ENCODE assay signal across 10 cellular contexts in the genomic region with DNA sequence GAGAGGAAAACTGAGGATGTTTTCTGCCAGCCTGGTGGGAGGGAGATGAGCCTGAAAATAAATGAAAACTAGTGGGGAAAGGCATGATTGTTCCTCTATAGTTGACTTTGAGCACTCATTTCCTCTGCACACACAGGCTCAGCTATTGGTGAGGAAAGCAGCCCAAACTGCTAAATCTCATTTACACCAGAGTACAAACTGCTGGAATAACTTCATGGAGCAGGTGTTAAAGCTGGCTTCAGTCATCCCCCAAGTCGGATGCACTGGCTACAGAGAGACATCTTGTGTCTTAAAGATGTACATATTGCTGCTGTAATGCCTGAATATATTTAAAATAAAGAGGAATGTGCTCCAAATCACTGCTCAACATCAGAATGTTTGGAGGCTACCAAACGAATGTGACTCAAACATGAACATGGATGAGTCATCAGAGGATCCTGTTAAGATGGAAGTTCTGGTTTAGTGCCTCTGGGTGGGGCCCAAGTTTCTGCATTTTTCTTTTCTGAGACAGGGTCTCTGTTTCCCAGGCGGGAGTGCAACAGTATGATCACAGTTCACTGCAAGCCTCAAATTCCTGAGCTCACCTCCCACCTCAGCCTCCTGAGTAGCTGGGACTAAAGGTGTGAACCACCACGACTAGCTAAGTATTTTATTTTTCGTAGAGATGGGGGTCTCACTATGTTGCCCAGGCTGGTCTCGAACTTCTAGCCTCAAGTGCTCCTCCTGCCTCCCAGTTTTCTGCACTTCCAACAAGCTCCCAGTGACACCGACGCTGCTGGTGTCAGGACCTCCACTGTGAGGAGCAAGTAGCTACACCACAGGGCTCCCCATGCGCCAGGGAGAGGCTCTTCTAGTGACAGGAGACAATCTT.
DNase-seq lines count a peak whose midpoint lies in the region; ATAC-seq, FAIRE-seq and TF ChIP-seq lines count a peak whose summit lies in the region.
"Had no signal": no experiment of that assay in that cellular context is flagged by ENCODE, and none has a peak within 500 bp of the region (broad histone marks: within the 10 kb centered on the region; RNA-seq: fewer than 3 reads in every experiment).

No MANE protein-coding gene starts in this region.

- H3K27ac Mint-ChIP-seq in CD4-positive, alpha-beta T cell = peak overlapping the region; percentile 9

- no peaks in the 10 kb centered on the region for H3K4me1 Mint-ChIP-seq in CD4-positive, alpha-beta T cell (ENCODE audit: low read depth)

- H2BK5ac ChIP-seq in IMR-90 (ENCODE audit: low read depth, low read length, poor library complexity, severe bottlenecking) = peak overlapping the region; percentile 11

- H4K8ac ChIP-seq in IMR-90 (ENCODE audit: low read depth in 2 of 2, low read length in 2 of 2) = peak overlapping the region; percentile 65 to 69; a peak in 3 of 4 replicates

- no peaks in the 10 kb centered on the region for H3K9me3 Mint-ChIP-seq in CD4-positive, alpha-beta T cell

- H3K18ac ChIP-seq in IMR-90 (ENCODE audit: low read depth, low read length) = no peak overlapping the region

- no peak overlapping the region for H3K23ac ChIP-seq in IMR-90 (ENCODE audit: low read depth, low read length)

- peak overlapping the region; percentile 29 for H2AK9ac ChIP-seq in IMR-90 (replicated peaks; ENCODE audit: low read depth, low read length, poor library complexity)

- no peaks in the 10 kb centered on the region for H3K79me2 ChIP-seq in K562 (ENCODE audit: control insufficient read depth, insufficient read depth, low read length)

- no peaks in the 10 kb centered on the region for H3K9me3 ChIP-seq in CD4-positive, alpha-beta T cell (ENCODE audit: control insufficient read depth, low read length)
- no peaks in the 10 kb centered on the region for H3K9me3 ChIP-seq in IMR-90 (ENCODE audit: control insufficient read depth, insufficient read depth, low read length)
- no peaks in the 10 kb centered on the region for H3K9me3 ChIP-seq in K562 (replicated peaks; ENCODE audit: control insufficient read depth, insufficient read depth, low read depth, low read length)
- H3K9me3 ChIP-seq: lower lobe of right lung had no signal

- no peak overlapping the region for H3K27ac ChIP-seq in CD4-positive, alpha-beta T cell (ENCODE audit: low read depth, low read length)
- 0 out of 2 replicates have a peak overlapping the region, but pooled peaks have one; percentile 12 for H3K27ac ChIP-seq in IMR-90 (ENCODE audit: insufficient read depth, low read length)
- no peak overlapping the region for H3K27ac ChIP-seq in K562 (ENCODE audit: extremely low read depth, low read depth, low read length)
- H3K27ac ChIP-seq: lower lobe of right lung had no signal

- H3K14ac ChIP-seq in IMR-90 (replicated peaks; ENCODE audit: low read depth, low read length) = peak overlapping the region; percentile 17; the same call in 1 of the 2 replicates

- peak overlapping the region; percentile 57; the same call in 1 of the 3 replicates for H2BK15ac ChIP-seq in IMR-90 (ENCODE audit: low read depth, low read length)

- FAIRE-seq in K562 (lab: Jason Lieb, UNC) (no peak), GM12891 (lab: Jason Lieb, UNC) (no peak)

- no peaks in the 10 kb centered on the region for H3K27me3 Mint-ChIP-seq in CD4-positive, alpha-beta T cell

- H3K4me1 ChIP-seq in IMR-90 (ENCODE audit: control insufficient read depth, insufficient read depth, low read length) (peaks cover 5% of the 10 kb centered on the region; the same call in 1 of the 2 replicates), K562 (replicated peaks in 1 of 2; ENCODE audit: control insufficient read depth in 2 of 2, insufficient read depth in 2 of 2, low read length in 2 of 2) (no peaks in the 10 kb centered on the region)
- H3K4me1 ChIP-seq: lower lobe of right lung had no signal

- CTCF ChIA-PET in CD4-positive, alpha-beta T cell (lab: Charles Lee) = interaction anchor here (0.6 kb wide), 1 partner anchor 31 kb away, joined by 3 read pairs; no protein-coding TSS in a partner anchor
- CTCF ChIA-PET in IMR-90 (lab: Yijun Ruan, JAX) = interaction anchor here (0.6 to 1.5 kb wide), 4 partner anchors 9 to 277 kb away, joined by 3 to 9 read pairs (median 4); no protein-coding TSS in a partner anchor
- CTCF ChIA-PET in K562 (lab: Yijun Ruan, JAX; ENCODE audit: low intra/inter-chr PET ratio) = interaction anchor here (0.6 kb wide), 1 partner anchor 22 kb away, joined by 4 read pairs; no protein-coding TSS in a partner anchor

- TF ChIP-seq EP300 in K562 (IDR thresholded peaks at IDR 0.05; ENCODE audit: low read length) = no peak

- 33% methylated on average over 2 of the region's 9 CpGs; no CpG with 5 or more reads in 1 of the 2 experiments for WGBS in IMR-90 (ENCODE audit: extremely low coverage in 2 of 2, insufficient read length in 1 of 2), 2 experiments
- under 1% methylated on average over 9 of the region's 9 CpGs for WGBS in K562 (ENCODE audit: insufficient coverage, low coverage, missing lambda C conversion rate)

- H3K36me3 ChIP-seq in IMR-90 (ENCODE audit: control insufficient read depth, insufficient read depth, low read length) (no peaks in the 10 kb centered on the region), K562 (ENCODE audit: control insufficient read depth, insufficient read depth, low read length) (no peaks in the 10 kb centered on the region)

- no peak overlapping the region for H3K4me2 ChIP-seq in IMR-90 (ENCODE audit: low read depth, low read length)
- H3K4me2 ChIP-seq in K562 (ENCODE audit: insufficient read depth, low read length) = no peak overlapping the region

- POLR2A ChIA-PET in CD4-positive, alpha-beta T cell (lab: Charles Lee) = interaction anchor here (0.6 to 2.3 kb wide), 3 partner anchors 10 to 63 kb away, joined by 3 to 8 read pairs (median 3); no protein-coding TSS in a partner anchor
- POLR2A ChIA-PET in IMR-90 (lab: Charles Lee; ENCODE audit: unreplicated experiment) = no interaction called here
- POLR2A ChIA-PET in K562 (lab: Yijun Ruan, JAX) = interaction anchor here (0.7 to 1.0 kb wide), 2 partner anchors 75 to 1033 kb away, joined by 4 read pairs; no protein-coding TSS in a partner anchor

- no peak overlapping the region for H3K4me3 Mint-ChIP-seq in CD4-positive, alpha-beta T cell

- in situ Hi-C loops in IMR-90 (cut with MboI; ENCODE audit: low sequenced_read_pairs) = no loop called here
- in situ Hi-C loops in K562 (cut with MboI) = no loop called here

- H3K4me3 ChIP-seq in IMR-90 (ENCODE audit: insufficient read depth, low read depth, low read length) (no peak overlapping the region), K562 (no peak overlapping the region)
- H3K4me3 ChIP-seq: lower lobe of right lung had no signal

- H4K5ac ChIP-seq in IMR-90 (ENCODE audit: low read depth, low read length) = no peak overlapping the region

- intact Hi-C loops in CD4-positive, alpha-beta T cell (cut with DNase I, micrococcal nuclease) = no loop called here
- intact Hi-C loops in IMR-90 (cut with micrococcal nuclease) (no loop called here), K562 (cut with micrococcal nuclease) (no loop called here)

- H3K9me1 ChIP-seq in IMR-90 (ENCODE audit: insufficient read depth, low read length) = no peaks in the 10 kb centered on the region; the same call in 1 of the 2 replicates
- no peaks in the 10 kb centered on the region for H3K9me1 ChIP-seq in K562 (ENCODE audit: control insufficient read depth, insufficient read depth, low read length)

- H4K20me1 ChIP-seq in IMR-90 (ENCODE audit: insufficient read depth, low read length) (no peaks in the 10 kb centered on the region), K562 (replicated peaks; ENCODE audit: control insufficient read depth, insufficient read depth, low read length) (no peaks in the 10 kb centered on the region)

- H2BK120ac ChIP-seq in IMR-90 (ENCODE audit: low read depth, low read length) = peak overlapping the region; percentile 68

- H3K9ac ChIP-seq in IMR-90 (ENCODE audit: low read depth, low read length) (no peak overlapping the region), K562 (ENCODE audit: insufficient read depth in 1 of 2, low read depth in 2 of 2, low read length in 2 of 2) (no peak overlapping the region)

- peak overlapping the region; percentile 74 for H2BK20ac ChIP-seq in IMR-90 (ENCODE audit: low read depth, low read length)

- BruUV-seq in IMR-90 (replicated peaks; lab: Mats Ljungman, UMichigan) = no TSS peak
- BruUV-seq in K562 (replicated peaks; lab: Mats Ljungman, UMichigan) = no TSS peak

- H3K79me1 ChIP-seq in IMR-90 (ENCODE audit: low read depth in 1 of 2, low read length in 2 of 2) = no peaks in the 10 kb centered on the region

- TF ChIP-seq RAD21 in IMR-90 (IDR thresholded peaks at IDR 0.05; ENCODE audit: low read length) (no peak), K562 (CRISPR knock-in tag; conservative IDR thresholded peaks at IDR 0.05 in 1 of 2, IDR thresholded peaks at IDR 0.05 in 1 of 2) (no peak)

- ATAC-seq in CD4-positive, alpha-beta T cell (ENCODE audit: poor library complexity) = no peak
- peak; percentile 91 for ATAC-seq in IMR-90 (ENCODE audit: low read depth)
- no peak for ATAC-seq in K562
- no peak for ATAC-seq in HG03196 (IDR thresholded peaks at IDR 0.05; ENCODE audit: unreplicated experiment)
- no peak for ATAC-seq in HG02588 (IDR thresholded peaks at IDR 0.05; ENCODE audit: unreplicated experiment)
- ATAC-seq: lower lobe of right lung had no signal

- DNase-seq in CD4-positive, alpha-beta T cell = no peak
- DNase-seq in IMR-90 (peak; percentile 86), K562 (ENCODE audit: extremely low read depth in 1 of 4, low spot score in 3 of 4) (no peak), myocyte (ENCODE audit: low read depth) (peak; percentile 53), GM12891 (ENCODE audit: insufficient read length, low spot score) (no peak)
- no peak for DNase-seq in stimulated activated CD4-positive, alpha-beta T cell treated with anti-CD3 and anti-CD28 coated beads, Interleukin-4, amount 100 ng/mL, for 24 hours
- DNase-seq: lower lobe of right lung, SHP77 had no signal

- peak overlapping the region; percentile 8; the same call in 1 of the 2 replicates for H3K56ac ChIP-seq in IMR-90 (ENCODE audit: extremely low read depth, insufficient read depth, low read length)

- TF ChIP-seq CTCF in CD4-positive, alpha-beta T cell (IDR thresholded peaks at IDR 0.05) = no peak
- TF ChIP-seq CTCF in IMR-90 (conservative IDR thresholded peaks at IDR 0.05; ENCODE audit: low read depth, low read length) = 0 out of 2 replicates have a peak, but pooled peaks have one; percentile 2
- TF ChIP-seq CTCF in K562 (IDR thresholded peaks at IDR 0.05 in 2 of 3, conservative IDR thresholded peaks at IDR 0.05 in 1 of 3; ENCODE audit: insufficient read depth in 2 of 3, low read depth in 1 of 3, low read length in 3 of 3) = no peak

- dilution Hi-C loops in IMR-90 (cut with HindIII; ENCODE audit: low sequenced_read_pairs, unreplicated experiment) = no loop called here

- H2AFZ ChIP-seq in IMR-90 (replicated peaks; ENCODE audit: low read length, poor library complexity) (peak overlapping the region; percentile 64), K562 (ENCODE audit: low read depth, low read length) (no peak overlapping the region)

- H4K91ac ChIP-seq in IMR-90 (ENCODE audit: insufficient read depth, low read depth, low read length) = peak overlapping the region; percentile 61

- TF ChIP-seq POLR2A in IMR-90 (IDR thresholded peaks at IDR 0.05; ENCODE audit: low read depth, low read length) (no peak), K562 (conservative IDR thresholded peaks at IDR 0.05) (no peak), GM12891 (IDR thresholded peaks at IDR 0.05; ENCODE audit: low read depth, low read length) (no peak)

- peak overlapping the region; percentile 52 for H3K4ac ChIP-seq in IMR-90 (ENCODE audit: low read depth, low read length)

- peak overlapping the region; percentile 84 for H2AK5ac ChIP-seq in IMR-90 (ENCODE audit: low read depth, low read length)

- no peaks in the 10 kb centered on the region for H3K27me3 ChIP-seq in CD4-positive, alpha-beta T cell (ENCODE audit: control insufficient read depth, insufficient read depth, low read length)
- H3K27me3 ChIP-seq in IMR-90 (ENCODE audit: control insufficient read depth, insufficient read depth, low read length) (no peaks in the 10 kb centered on the region), K562 (ENCODE audit: control insufficient read depth in 2 of 2, insufficient read depth in 2 of 2, low read length in 2 of 2) (peaks cover 4 to 17% of the 10 kb centered on the region in 2 experiments; a peak in 4 of 5 replicates)

- peaks cover 47% of the 10 kb centered on the region for H3K36me3 Mint-ChIP-seq in CD4-positive, alpha-beta T cell (ENCODE audit: low read depth)

Comparison
In these comparisons a context has a peak if more than half of its experiments do, and no peak if none do; other contexts are left out.
1. DNase-seq: peak in IMR-90 (single experiment) and myocyte (single experiment); none in CD4-positive, alpha-beta T cell (0 of 10), K562 (0 of 4), stimulated activated CD4-positive, alpha-beta T cell treated with anti-CD3 and anti-CD28 coated beads, Interleukin-4, amount 100 ng/mL, for 24 hours (single experiment) and GM12891 (single experiment).